ENCODE assay signal across 1 cellular context in the genomic region with DNA sequence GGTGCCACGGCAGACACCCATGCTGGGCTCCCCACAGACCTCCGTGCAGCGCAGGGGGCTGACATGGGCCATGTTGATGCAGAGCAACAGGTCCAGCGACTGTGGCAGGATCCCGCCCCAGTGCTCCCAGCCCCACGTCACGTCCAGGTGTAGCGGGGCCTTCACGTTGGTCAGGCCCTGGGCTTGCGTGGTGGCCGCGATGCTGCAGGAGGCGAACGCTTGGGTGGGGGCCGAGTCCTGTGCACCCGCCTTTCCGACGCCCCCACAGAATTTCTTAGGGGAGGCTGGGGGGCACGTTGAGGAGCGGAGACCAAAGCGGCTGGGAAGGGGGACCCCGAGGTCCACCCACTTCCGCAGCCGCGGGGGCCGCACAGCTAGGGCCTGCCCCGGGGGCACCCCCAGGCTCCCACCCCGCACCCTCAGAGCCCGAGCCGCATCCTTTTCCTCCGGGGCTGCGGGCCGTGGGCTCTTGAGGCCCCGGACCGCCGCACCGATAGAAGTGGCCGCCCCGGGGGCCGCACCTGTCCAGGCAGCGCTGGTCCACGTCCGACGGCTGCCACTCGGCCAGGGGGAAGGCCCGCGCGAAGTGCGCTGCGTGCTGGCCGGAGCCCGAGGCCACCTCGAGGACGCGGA.
TF ChIP-seq lines count a peak whose summit lies in the region.

No MANE protein-coding gene starts in this region.

TF ChIP-seq in SK-N-SH treated with all-trans-retinoic acid at 6 μM for 48 hours, 23 proteins besides CTCF, POLR2A, EP300 and RAD21 (continued from another document):
- no peak for TF ChIP-seq TSHZ2 (CRISPR knock-in tag; IDR thresholded peaks at IDR 0.05)
- no peak for TF ChIP-seq OSR1 (CRISPR knock-in tag; IDR thresholded peaks at IDR 0.05)
- TF ChIP-seq ZFP3 (CRISPR knock-in tag; IDR thresholded peaks at IDR 0.05), result no peak
- TF ChIP-seq SNAI2 (CRISPR knock-in tag; IDR thresholded peaks at IDR 0.05), result no peak
- no peak for TF ChIP-seq ZNF565 (CRISPR knock-in tag; conservative IDR thresholded peaks at IDR 0.05; ENCODE audit: low read depth)
- TF ChIP-seq ARNTL (CRISPR knock-in tag; IDR thresholded peaks at IDR 0.05; ENCODE audit: borderline replicate concordance, low read depth), result no peak
- TF ChIP-seq BACH2 (CRISPR knock-in tag; IDR thresholded peaks at IDR 0.05; ENCODE audit: borderline replicate concordance), result no peak
TF ChIP-seq in SK-N-SH treated with all-trans-retinoic acid at 6 μM for 48 hours: peak in this region for 0.
